12 cellular contexts compared by ENCODE assay signal in genomic region chr5:143004361-143004802, GRCh38.
DNase-seq lines count a peak whose midpoint lies in the region; ATAC-seq and TF ChIP-seq lines count a peak whose summit lies in the region.
"Had no signal": no experiment of that assay in that cellular context is flagged by ENCODE, and none has a peak within 500 bp of the region (broad histone marks: within the 10 kb centered on the region; RNA-seq: fewer than 3 reads in every experiment).

No MANE protein-coding gene starts in this region.

- CTCF ChIA-PET in activated CD8-positive, alpha-beta memory T cell treated with anti-CD3 and anti-CD28 coated beads, Interleukin-2, amount 10 ng/mL, durations not matched to agents 7 days and 5 days (lab: Charles Lee) = interaction anchor here (2.1 to 3.3 kb wide), 2 partner anchors 400 to 823 kb away, joined by 10 to 30 read pairs; partner anchors contain the start of gene NR3C1
- CTCF ChIA-PET in activated CD4-positive, alpha-beta memory T cell treated with anti-CD3 and anti-CD28 coated beads for 36 hours (lab: Charles Lee) = interaction anchor here (0.8 to 4.7 kb wide), 5 partner anchors 78 to 821 kb away, joined by 3 to 40 read pairs (median 6); partner anchors contain the start of gene NR3C1

- H3K9me3 ChIP-seq in neutrophil = no peaks in the 10 kb centered on the region
- H3K9me3 ChIP-seq: left lung had no signal

- H3K4me3 ChIP-seq in neutrophil (ENCODE audit: low read depth in 1 of 2, low read length in 1 of 2) = peak overlapping the region in 1 of 2 experiments; percentile 25
- H3K4me3 ChIP-seq: left lung had no signal

- POLR2A ChIA-PET in activated CD4-positive, alpha-beta memory T cell treated with anti-CD3 and anti-CD28 coated beads for 36 hours (lab: Charles Lee) = no interaction called here

- H3K9me3 Mint-ChIP-seq in activated CD8-positive, alpha-beta memory T cell treated with anti-CD3 and anti-CD28 coated beads, Interleukin-2, amount 10 ng/mL, durations not matched to agents 7 days and 5 days (ENCODE audit: low read depth) = no peaks in the 10 kb centered on the region
- no peaks in the 10 kb centered on the region for H3K9me3 Mint-ChIP-seq in activated CD4-positive, alpha-beta memory T cell treated with anti-CD3 and anti-CD28 coated beads for 36 hours

- intact Hi-C loops in activated CD4-positive, alpha-beta memory T cell treated with anti-CD3 and anti-CD28 coated beads for 36 hours (cut with micrococcal nuclease) = loop anchor here (5.0 to 10.0 kb wide), 3 partner anchors 180 to 963 kb away; no protein-coding TSS in a partner anchor

- no peak for DNase-seq in activated CD8-positive, alpha-beta memory T cell treated with anti-CD3 and anti-CD28 coated beads, Interleukin-2, amount 10 ng/mL, durations not matched to agents 7 days and 5 days
- no peak for DNase-seq in activated CD8-positive, alpha-beta memory T cell treated with anti-CD3 and anti-CD28 coated beads, Interleukin-2, amount 50 U/mL, for 4 hours
- DNase-seq in activated CD4-positive, alpha-beta memory T cell treated with anti-CD3 and anti-CD28 coated beads for 36 hours = no peak
- no peak for DNase-seq in NCI-H2196 (lab: John Stamatoyannopoulos, UW; ENCODE audit: unreplicated experiment)
- DNase-seq in dedifferentiated amniotic fluid mesenchymal stem cell (ENCODE audit: extremely low spot score) = no peak
- DNase-seq in NK-92 (lab: John Stamatoyannopoulos, UW; ENCODE audit: unreplicated experiment) = no peak
- DNase-seq: left lung; SIG-M5; stimulated activated CD4-positive, alpha-beta T cell treated with anti-CD3 and anti-CD28 coated beads, Interleukin-12 subunit alpha, Interleukin-12 subunit beta, amount 100 ng/mL, for 4 hours had no signal

- H3K4me1 Mint-ChIP-seq in activated CD8-positive, alpha-beta memory T cell treated with anti-CD3 and anti-CD28 coated beads, Interleukin-2, amount 10 ng/mL, durations not matched to agents 7 days and 5 days = peaks cover 88% of the 10 kb centered on the region
- H3K4me1 Mint-ChIP-seq in activated CD4-positive, alpha-beta memory T cell treated with anti-CD3 and anti-CD28 coated beads for 36 hours (ENCODE audit: low read depth) = peaks cover 73% of the 10 kb centered on the region

- H3K27ac Mint-ChIP-seq in activated CD8-positive, alpha-beta memory T cell treated with anti-CD3 and anti-CD28 coated beads, Interleukin-2, amount 10 ng/mL, durations not matched to agents 7 days and 5 days = peak overlapping the region; percentile 98
- peak overlapping the region; percentile 71 for H3K27ac Mint-ChIP-seq in activated CD4-positive, alpha-beta memory T cell treated with anti-CD3 and anti-CD28 coated beads for 36 hours
- H3K27ac Mint-ChIP-seq: type B pancreatic cell had no signal

- no peak for ATAC-seq in activated CD8-positive, alpha-beta memory T cell treated with anti-CD3 and anti-CD28 coated beads, Interleukin-2, amount 10 ng/mL, durations not matched to agents 7 days and 5 days
- ATAC-seq in HG02798 (IDR thresholded peaks at IDR 0.05; ENCODE audit: poor library complexity, unreplicated experiment) = peak; percentile 23
- ATAC-seq: left lung had no signal

- H3K27me3 ChIP-seq in neutrophil = no peaks in the 10 kb centered on the region
- H3K27me3 ChIP-seq: left lung had no signal

- H3K36me3 Mint-ChIP-seq in activated CD8-positive, alpha-beta memory T cell treated with anti-CD3 and anti-CD28 coated beads, Interleukin-2, amount 10 ng/mL, durations not matched to agents 7 days and 5 days = peaks cover 43% of the 10 kb centered on the region
- H3K36me3 Mint-ChIP-seq in activated CD4-positive, alpha-beta memory T cell treated with anti-CD3 and anti-CD28 coated beads for 36 hours = no peaks in the 10 kb centered on the region

- H3K27me3 Mint-ChIP-seq in activated CD8-positive, alpha-beta memory T cell treated with anti-CD3 and anti-CD28 coated beads, Interleukin-2, amount 10 ng/mL, durations not matched to agents 7 days and 5 days = no peaks in the 10 kb centered on the region
- no peaks in the 10 kb centered on the region for H3K27me3 Mint-ChIP-seq in activated CD4-positive, alpha-beta memory T cell treated with anti-CD3 and anti-CD28 coated beads for 36 hours
- H3K27me3 Mint-ChIP-seq: type B pancreatic cell had no signal

- no peaks in the 10 kb centered on the region for H3K36me3 ChIP-seq in neutrophil
- H3K36me3 ChIP-seq: left lung had no signal

- H3K27ac ChIP-seq in neutrophil = peak overlapping the region; percentile 88

- H3K4me3 Mint-ChIP-seq in activated CD8-positive, alpha-beta memory T cell treated with anti-CD3 and anti-CD28 coated beads, Interleukin-2, amount 10 ng/mL, durations not matched to agents 7 days and 5 days = no peak overlapping the region
- H3K4me3 Mint-ChIP-seq in activated CD4-positive, alpha-beta memory T cell treated with anti-CD3 and anti-CD28 coated beads for 36 hours = no peak overlapping the region
- H3K4me3 Mint-ChIP-seq: type B pancreatic cell had no signal

- peak; percentile 12 for TF ChIP-seq CTCF in neutrophil (IDR thresholded peaks at IDR 0.05)

- peaks cover 74 to 90% of the 10 kb centered on the region in 2 experiments for H3K4me1 ChIP-seq in neutrophil (ENCODE audit: control insufficient read depth in 1 of 2, insufficient read depth in 1 of 2, low read depth in 1 of 2, low read length in 1 of 2)
